ENCODE assay signal across 3 cellular contexts in genomic region chr9:124662561-124662960, GRCh38.
TF ChIP-seq lines count a peak whose summit lies in the region.

No MANE protein-coding gene starts in this region.

TF ChIP-seq in SK-N-SH, 30 proteins besides CTCF, POLR2A, EP300 and RAD21 (continued from another document and continues in another):
- TF ChIP-seq SMC3 (IDR thresholded peaks at IDR 0.05; ENCODE audit: low read depth, low read length), result no peak
- no peak for TF ChIP-seq CHD2 (IDR thresholded peaks at IDR 0.05; ENCODE audit: low read length, partially characterized antibody)
- no peak for TF ChIP-seq RXRA (IDR thresholded peaks at IDR 0.05; ENCODE audit: borderline replicate concordance, low read depth)
- TF ChIP-seq GABPA (IDR thresholded peaks at IDR 0.05; ENCODE audit: low read depth), result no peak
- no peak for TF ChIP-seq NRF1 (IDR thresholded peaks at IDR 0.05; ENCODE audit: low read depth, low read length)
- no peak for TF ChIP-seq ELF1 (IDR thresholded peaks at IDR 0.05)
- TF ChIP-seq GATA2 (CRISPR knock-in tag; IDR thresholded peaks at IDR 0.05), result no peak
- TF ChIP-seq USF1 (IDR thresholded peaks at IDR 0.05; ENCODE audit: borderline replicate concordance, low read depth), result no peak
- no peak for TF ChIP-seq USF2 (IDR thresholded peaks at IDR 0.05; ENCODE audit: borderline replicate concordance, low read depth, low read length)
- no peak for TF ChIP-seq FOXM1 (IDR thresholded peaks at IDR 0.05; ENCODE audit: low read depth)
- no peak for TF ChIP-seq REST (IDR thresholded peaks at IDR 0.05; ENCODE audit: low read depth, low read length)
- no peak for TF ChIP-seq MAX (IDR thresholded peaks at IDR 0.05; ENCODE audit: low read depth)
- TF ChIP-seq NFIC (IDR thresholded peaks at IDR 0.05; ENCODE audit: borderline replicate concordance), result no peak
- no peak for TF ChIP-seq RCOR1 (IDR thresholded peaks at IDR 0.05; ENCODE audit: low read length)

TF ChIP-seq in SK-N-SH treated with all-trans-retinoic acid at 6 μM for 48 hours, 23 proteins besides CTCF, POLR2A, EP300 and RAD21 (continued from another document):
- TF ChIP-seq POU6F1 (CRISPR knock-in tag; IDR thresholded peaks at IDR 0.05; ENCODE audit: borderline replicate concordance, low read depth) (no peak), ZNF8 (CRISPR knock-in tag; IDR thresholded peaks at IDR 0.05) (no peak), RARB (CRISPR knock-in tag; IDR thresholded peaks at IDR 0.05) (no peak), ESRRG (CRISPR knock-in tag; IDR thresholded peaks at IDR 0.05) (no peak), TOX (CRISPR knock-in tag; IDR thresholded peaks at IDR 0.05; ENCODE audit: borderline replicate concordance) (no peak), ZFP3 (CRISPR knock-in tag; IDR thresholded peaks at IDR 0.05) (no peak), ZNF70 (CRISPR knock-in tag; IDR thresholded peaks at IDR 0.05) (no peak), SNAI2 (CRISPR knock-in tag; IDR thresholded peaks at IDR 0.05) (no peak), CREB5 (CRISPR knock-in tag; IDR thresholded peaks at IDR 0.05; ENCODE audit: low read depth) (no peak), GLIS3 (CRISPR knock-in tag; IDR thresholded peaks at IDR 0.05) (no peak), ISL1 (CRISPR knock-in tag; IDR thresholded peaks at IDR 0.05) (no peak), ZFP30 (CRISPR knock-in tag; IDR thresholded peaks at IDR 0.05) (no peak), PPARA (CRISPR knock-in tag; IDR thresholded peaks at IDR 0.05; ENCODE audit: borderline replicate concordance) (no peak), PATZ1 (CRISPR knock-in tag; IDR thresholded peaks at IDR 0.05; ENCODE audit: borderline replicate concordance) (no peak), TCF4 (CRISPR knock-in tag; IDR thresholded peaks at IDR 0.05; ENCODE audit: borderline replicate concordance) (no peak)

TF ChIP-seq in HepG2, 621 proteins besides CTCF, POLR2A, EP300 and RAD21:
- TF ChIP-seq SMAD1 (CRISPR knock-in tag; IDR thresholded peaks at IDR 0.05; ENCODE audit: borderline replicate concordance, low read depth), result no peak
- TF ChIP-seq RFX3 (CRISPR knock-in tag; IDR thresholded peaks at IDR 0.05), result no peak
- TF ChIP-seq JUN (CRISPR knock-in tag; IDR thresholded peaks at IDR 0.05), result no peak
- TF ChIP-seq ZSCAN29 (CRISPR knock-in tag; conservative IDR thresholded peaks at IDR 0.05), result no peak
- TF ChIP-seq NR2F6 (IDR thresholded peaks at IDR 0.05), result no peak
- TF ChIP-seq NR2F6 (CRISPR knock-in tag; IDR thresholded peaks at IDR 0.05), result no peak
